2 cellular contexts compared by ENCODE assay signal in the genomic region with DNA sequence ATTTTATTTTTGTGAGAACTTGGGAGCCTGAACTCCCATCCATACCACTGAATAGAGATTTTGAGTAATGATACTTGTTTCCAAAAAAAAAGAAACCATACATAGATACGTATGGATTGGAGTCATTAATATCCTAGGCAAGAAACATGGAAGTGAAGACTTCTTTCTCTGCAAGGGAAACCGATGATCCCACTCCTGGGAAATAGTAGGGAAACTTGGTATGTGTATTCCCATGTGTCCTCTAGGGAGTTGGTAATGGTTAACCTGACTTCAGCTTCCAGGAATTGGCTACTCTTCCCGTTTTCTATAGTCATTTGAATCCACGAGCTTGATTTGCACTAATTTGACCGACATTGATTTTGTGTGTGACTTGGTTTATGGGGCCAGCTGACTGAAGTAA.
TF ChIP-seq lines count a peak whose summit lies in the region.

No MANE protein-coding gene starts in this region.

TF ChIP-seq in SK-N-SH, 30 proteins besides CTCF, POLR2A, EP300 and RAD21:
- TF ChIP-seq YY1 (IDR thresholded peaks at IDR 0.05; ENCODE audit: low read depth) (no peak), POLR2AphosphoS5 (IDR thresholded peaks at IDR 0.05; ENCODE audit: low read depth, low read length) (peak; percentile 19; the same call in 1 of the 2 replicates)

TF ChIP-seq in SK-N-SH treated with all-trans-retinoic acid at 6 μM for 48 hours, 23 proteins besides CTCF, POLR2A, EP300 and RAD21 (continued from another document):
- TF ChIP-seq TCF4 (CRISPR knock-in tag; IDR thresholded peaks at IDR 0.05; ENCODE audit: borderline replicate concordance) (no peak), ESRRG (CRISPR knock-in tag; IDR thresholded peaks at IDR 0.05) (no peak), GLIS3 (CRISPR knock-in tag; IDR thresholded peaks at IDR 0.05) (no peak), RARB (CRISPR knock-in tag; IDR thresholded peaks at IDR 0.05) (no peak), ISL1 (CRISPR knock-in tag; IDR thresholded peaks at IDR 0.05) (no peak), ARNTL (CRISPR knock-in tag; IDR thresholded peaks at IDR 0.05; ENCODE audit: borderline replicate concordance, low read depth) (no peak), ZFP30 (CRISPR knock-in tag; IDR thresholded peaks at IDR 0.05) (no peak), ZNF565 (CRISPR knock-in tag; conservative IDR thresholded peaks at IDR 0.05; ENCODE audit: low read depth) (no peak), ZC3H10 (CRISPR knock-in tag; IDR thresholded peaks at IDR 0.05) (no peak), OSR1 (CRISPR knock-in tag; IDR thresholded peaks at IDR 0.05) (no peak), POU6F1 (CRISPR knock-in tag; IDR thresholded peaks at IDR 0.05; ENCODE audit: borderline replicate concordance, low read depth) (no peak), TOX (CRISPR knock-in tag; IDR thresholded peaks at IDR 0.05; ENCODE audit: borderline replicate concordance) (no peak)
